In the genomic region with DNA sequence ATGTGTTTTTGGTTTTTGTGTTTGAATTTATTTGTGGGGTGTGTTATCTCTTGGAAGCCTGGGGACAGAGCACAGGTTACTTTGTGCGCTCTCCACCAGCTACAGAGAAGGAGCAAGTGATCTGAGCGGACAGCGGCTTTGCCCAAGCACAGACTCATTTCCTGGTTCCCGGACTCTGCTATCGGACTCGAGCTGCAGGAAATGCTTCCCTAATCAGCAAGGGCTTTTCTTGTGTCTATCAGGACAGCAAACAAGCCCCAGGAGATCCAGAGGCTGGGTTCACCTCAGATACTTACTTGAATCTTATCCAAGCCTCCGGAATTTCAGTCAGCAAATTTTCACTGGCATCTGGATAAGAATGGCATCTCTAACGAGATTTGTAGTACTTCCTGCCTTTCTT, we compare ENCODE assay signal across 11 cellular contexts. TPM values are rescaled to one million over a fixed set of nuclear protein-coding genes. Genes with fewer than 3 reads are reported as not detected.
DNase-seq lines count a peak whose midpoint lies in the region; ATAC-seq and TF ChIP-seq lines count a peak whose summit lies in the region.
"Had no signal": no experiment of that assay in that cellular context is flagged by ENCODE, and none has a peak within 500 bp of the region (broad histone marks: within the 10 kb centered on the region; RNA-seq: fewer than 3 reads in every experiment).

No MANE protein-coding gene starts in this region.

- no peaks in the 10 kb centered on the region for H3K36me3 Mint-ChIP-seq in activated CD8-positive, alpha-beta T cell treated with anti-CD3 and anti-CD28 coated beads for 36 hours (ENCODE audit: low read depth)

- no peaks in the 10 kb centered on the region for H3K9me3 ChIP-seq in sigmoid colon
- H3K9me3 ChIP-seq: uterus had no signal

- peaks cover 0 to 24% (median 18%) of the 10 kb centered on the region in 4 donors for H3K4me1 ChIP-seq in sigmoid colon
- H3K4me1 ChIP-seq: uterus had no signal

- H3K27me3 ChIP-seq in sigmoid colon = no peaks in the 10 kb centered on the region
- H3K27me3 ChIP-seq: BLaER1 treated with 17β-estradiol and CSF1 and Interleukin-3, amounts not matched to agents 10 nM and 100 nM; uterus had no signal

- no peaks in the 10 kb centered on the region for H3K36me3 ChIP-seq in sigmoid colon
- H3K36me3 ChIP-seq: uterus had no signal

- H3K4me3 ChIP-seq in choroid plexus epithelial cell (ENCODE audit: low read depth, low read length) (peak overlapping the region; percentile 37), sigmoid colon (peak overlapping the region in 2 of 4 donors; percentile 13 to 23)
- H3K4me3 ChIP-seq: uterus had no signal

- 10 to 14% methylated on average over 8 of the region's 8 CpGs for WGBS in sigmoid colon, 2 donors

- no peaks in the 10 kb centered on the region for H3K4me1 Mint-ChIP-seq in activated CD8-positive, alpha-beta T cell treated with anti-CD3 and anti-CD28 coated beads for 36 hours (ENCODE audit: low read depth)

- no peak for TF ChIP-seq POLR2A in sigmoid colon (IDR thresholded peaks at IDR 0.05)

- intact Hi-C loops in activated CD8-positive, alpha-beta T cell treated with anti-CD3 and anti-CD28 coated beads for 36 hours (cut with micrococcal nuclease) = no loop called here
- intact Hi-C loops in sigmoid colon (cut with DNase I) = no loop called here

- H3K9me3 Mint-ChIP-seq in activated CD8-positive, alpha-beta T cell treated with anti-CD3 and anti-CD28 coated beads for 36 hours = no peaks in the 10 kb centered on the region
- H3K9me3 Mint-ChIP-seq: activated B cell treated with CpG ODN at 0.5 μM for 24 hours had no signal

- ATAC-seq in activated CD8-positive, alpha-beta T cell treated with anti-CD3 and anti-CD28 coated beads for 36 hours = no peak

- no peak for TF ChIP-seq EP300 in sigmoid colon (IDR thresholded peaks at IDR 0.05)

- CTCF ChIA-PET in activated CD8-positive, alpha-beta T cell treated with anti-CD3 and anti-CD28 coated beads for 36 hours (lab: Charles Lee) = interaction anchor here (1.4 kb wide), 1 partner anchor 23 kb away, joined by 4 read pairs; no protein-coding TSS in a partner anchor

- H3K27ac ChIP-seq in sigmoid colon = peak overlapping the region in 1 of 4 donors; percentile 31
- H3K27ac ChIP-seq: uterus had no signal

- no peak overlapping the region for H3K27ac Mint-ChIP-seq in activated CD8-positive, alpha-beta T cell treated with anti-CD3 and anti-CD28 coated beads for 36 hours
- H3K27ac Mint-ChIP-seq: activated B cell treated with CpG ODN at 0.5 μM for 24 hours had no signal

- DNase-seq in NOMO-1 treated with DMSO at 0.1 percent for 48 hours (lab: John Stamatoyannopoulos, UW; ENCODE audit: unreplicated experiment) (peak; percentile 32), NOMO-1 treated with dmso at 0.1 percent for 144 hours (lab: John Stamatoyannopoulos, UW; ENCODE audit: unreplicated experiment) (no peak), choroid plexus epithelial cell (ENCODE audit: low read depth) (peak; percentile 69), left kidney (ENCODE audit: low read depth, low spot score) (peak; percentile 48), mesenteric fat pad (ENCODE audit: low spot score) (no peak), DMS79 treated with DMSO at 0.1 percent for 48 hours (lab: John Stamatoyannopoulos, UW) (no peak), sigmoid colon (no peak)
- DNase-seq in activated CD8-positive, alpha-beta T cell treated with anti-CD3 and anti-CD28 coated beads for 36 hours = no peak
- DNase-seq: activated B cell treated with CpG ODN at 0.5 μM for 24 hours had no signal

- POLR2A ChIA-PET in activated CD8-positive, alpha-beta T cell treated with anti-CD3 and anti-CD28 coated beads for 36 hours (lab: Charles Lee) = no interaction called here

- peaks cover 8% of the 10 kb centered on the region for H3K27me3 Mint-ChIP-seq in activated CD8-positive, alpha-beta T cell treated with anti-CD3 and anti-CD28 coated beads for 36 hours

- no peak overlapping the region for H3K4me3 Mint-ChIP-seq in activated CD8-positive, alpha-beta T cell treated with anti-CD3 and anti-CD28 coated beads for 36 hours
- H3K4me3 Mint-ChIP-seq: activated B cell treated with CpG ODN at 0.5 μM for 24 hours had no signal

- no peak for TF ChIP-seq CTCF in choroid plexus epithelial cell (conservative IDR thresholded peaks at IDR 0.05; ENCODE audit: low read depth, low read length)
- no peak for TF ChIP-seq CTCF in activated CD8-positive, alpha-beta T cell treated with anti-CD3 and anti-CD28 coated beads for 36 hours (IDR thresholded peaks at IDR 0.05)
- TF ChIP-seq CTCF in sigmoid colon (IDR thresholded peaks at IDR 0.05) = no peak

RNA-seq across cellular contexts. Expression of a gene that starts 27.8 kb away (rescaled TPM):
- total RNA-seq in mesenteric fat pad = 267 TPM
- total RNA-seq in activated CD8-positive, alpha-beta T cell treated with anti-CD3 and anti-CD28 coated beads for 36 hours = not detected
- 10 to 100 TPM; 18.8 to 71.7 (median 44.4) TPM for total RNA-seq in sigmoid colon
- polyA plus RNA-seq in sigmoid colon = 10 to 100 TPM in 1 of 3 donors, 1 to 10 TPM in 2; 5.4 to 28.0 (median 8.8) TPM

Comparison
In these comparisons a context has a peak if more than half of its experiments do, and no peak if none do; other contexts are left out.
1. DNase-seq: peak in NOMO-1 treated with DMSO at 0.1 percent for 48 hours (single experiment), choroid plexus epithelial cell (single experiment) and left kidney (single experiment); none in NOMO-1 treated with dmso at 0.1 percent for 144 hours (single experiment), mesenteric fat pad (single experiment), DMS79 treated with DMSO at 0.1 percent for 48 hours (single experiment), activated CD8-positive, alpha-beta T cell treated with anti-CD3 and anti-CD28 coated beads for 36 hours (single experiment) and sigmoid colon (single experiment).
2. RNA of a gene that starts 27.8 kb away (total RNA-seq): 267 TPM in mesenteric fat pad (single experiment) and 18.8 to 71.7 TPM in sigmoid colon; not detected in activated CD8-positive, alpha-beta T cell treated with anti-CD3 and anti-CD28 coated beads for 36 hours; every median in the first group is over 10 times any median in the second.